8 cellular contexts compared by ENCODE assay signal in genomic region chr3:132661120-132661519, GRCh38. TPM values are rescaled to one million over a fixed set of nuclear protein-coding genes. Genes with fewer than 3 reads are reported as not detected.
A peak's percentile ranks its signal among the peaks of the same experiment; 100 is the strongest.
DNase-seq lines count a peak whose midpoint lies in the region; ATAC-seq and TF ChIP-seq lines count a peak whose summit lies in the region.

No MANE protein-coding gene starts in this region.

- H3K4me1 ChIP-seq in cardiac muscle cell (ENCODE audit: low read depth) (peaks cover 20% of the 10 kb centered on the region), adipocyte (ENCODE audit: control insufficient read depth, insufficient read depth, low read length) (peaks cover 34% of the 10 kb centered on the region), urinary bladder (ENCODE audit: insufficient read depth) (peaks cover 1% of the 10 kb centered on the region)

- H3K27me3 ChIP-seq in cardiac muscle cell (no peaks in the 10 kb centered on the region), adipocyte (replicated peaks; ENCODE audit: control insufficient read depth, insufficient read depth, low read length) (no peaks in the 10 kb centered on the region)

- intact Hi-C loops in left cardiac atrium (cut with DNase I) = no loop called here
- intact Hi-C loops in lower leg skin (cut with DNase I; ENCODE audit: low total_unique reads) = no loop called here

- no peaks in the 10 kb centered on the region for H3K9me3 ChIP-seq in cardiac muscle cell (ENCODE audit: low read depth)
- no peaks in the 10 kb centered on the region for H3K9me3 ChIP-seq in adipocyte (ENCODE audit: control insufficient read depth, low read length)

- peaks cover 8% of the 10 kb centered on the region for H3K36me3 ChIP-seq in cardiac muscle cell
- H3K36me3 ChIP-seq in adipocyte (ENCODE audit: control insufficient read depth, insufficient read depth, low read length, severe bottlenecking) = peaks cover 10% of the 10 kb centered on the region
- no peaks in the 10 kb centered on the region for H3K36me3 ChIP-seq in urinary bladder (ENCODE audit: insufficient read depth)

- peak overlapping the region; percentile 91 for H3K9ac ChIP-seq in adipocyte (ENCODE audit: low read length)

- H3K27ac ChIP-seq in cardiac muscle cell = no peak overlapping the region
- no peak overlapping the region for H3K27ac ChIP-seq in urinary bladder (ENCODE audit: low read depth)

- DNase-seq in cardiac muscle cell (ENCODE audit: low read depth in 1 of 2, low spot score in 1 of 2) (peak in 1 of 2 donors; percentile 0), left cardiac atrium (no peak), adipocyte (ENCODE audit: low read depth) (peak; percentile 31), lower leg skin (ENCODE audit: low spot score in 2 of 2) (no peak), activated gamma-delta T cell (lab: John Stamatoyannopoulos, UW) (no peak), NCI-H2171 treated with DMSO at 0.1 percent for 48 hours (lab: John Stamatoyannopoulos, UW) (no peak)

- no peak for TF ChIP-seq CTCF in cardiac muscle cell (IDR thresholded peaks at IDR 0.05; ENCODE audit: low read depth, low read length)
- TF ChIP-seq CTCF in lower leg skin (IDR thresholded peaks at IDR 0.05) = no peak

- ATAC-seq in left cardiac atrium (no peak), HG03097 (IDR thresholded peaks at IDR 0.05; ENCODE audit: low FRiP score, unreplicated experiment) (no peak)

- WGBS in lower leg skin, 2 donors = 10 to 14% methylated on average over 6 of the region's 6 CpGs
- 15% methylated on average over 6 of the region's 6 CpGs for WGBS in urinary bladder

- TF ChIP-seq POLR2A in lower leg skin (IDR thresholded peaks at IDR 0.05) = no peak

- H3K4me3 ChIP-seq in cardiac muscle cell = peak overlapping the region; percentile 85
- peak overlapping the region; percentile 91 for H3K4me3 ChIP-seq in adipocyte (ENCODE audit: low read length)
- H3K4me3 ChIP-seq in lower leg skin (ENCODE audit: low read depth, poor library complexity, severe bottlenecking) = peak overlapping the region; percentile 90
- peak overlapping the region; percentile 94 for H3K4me3 ChIP-seq in urinary bladder (ENCODE audit: low read depth, low read length)

RNA-seq across cellular contexts. Expression of gene UBA5, which starts 1.0 kb away (rescaled TPM):
- total RNA-seq in cardiac muscle cell (54.7 and 107 TPM in 2 replicates), left cardiac atrium (10 to 100 TPM; 27.3 to 41.2 TPM), lower leg skin (10 to 100 TPM; 23.3 to 35.0 (median 29.0) TPM), urinary bladder (57.9 TPM)
- polyA plus RNA-seq in cardiac muscle cell (38.3 and 42.2 TPM in 2 replicates), urinary bladder (28.2 TPM)

RNA-seq across cellular contexts. Expression of gene ACAD11, which starts 1.5 kb away (rescaled TPM):
- total RNA-seq in cardiac muscle cell (39.6 and 40.1 TPM in 2 replicates), left cardiac atrium (10 to 100 TPM; 14.1 to 18.6 TPM), lower leg skin (10 to 100 TPM in 3 of 4 donors, 1 to 10 TPM in 1; 9.1 to 20.1 (median 16.0) TPM), urinary bladder (47.3 TPM)
- polyA plus RNA-seq in cardiac muscle cell (31.7 and 40.8 TPM in 2 replicates), urinary bladder (10.2 TPM)
